In the genomic region with DNA sequence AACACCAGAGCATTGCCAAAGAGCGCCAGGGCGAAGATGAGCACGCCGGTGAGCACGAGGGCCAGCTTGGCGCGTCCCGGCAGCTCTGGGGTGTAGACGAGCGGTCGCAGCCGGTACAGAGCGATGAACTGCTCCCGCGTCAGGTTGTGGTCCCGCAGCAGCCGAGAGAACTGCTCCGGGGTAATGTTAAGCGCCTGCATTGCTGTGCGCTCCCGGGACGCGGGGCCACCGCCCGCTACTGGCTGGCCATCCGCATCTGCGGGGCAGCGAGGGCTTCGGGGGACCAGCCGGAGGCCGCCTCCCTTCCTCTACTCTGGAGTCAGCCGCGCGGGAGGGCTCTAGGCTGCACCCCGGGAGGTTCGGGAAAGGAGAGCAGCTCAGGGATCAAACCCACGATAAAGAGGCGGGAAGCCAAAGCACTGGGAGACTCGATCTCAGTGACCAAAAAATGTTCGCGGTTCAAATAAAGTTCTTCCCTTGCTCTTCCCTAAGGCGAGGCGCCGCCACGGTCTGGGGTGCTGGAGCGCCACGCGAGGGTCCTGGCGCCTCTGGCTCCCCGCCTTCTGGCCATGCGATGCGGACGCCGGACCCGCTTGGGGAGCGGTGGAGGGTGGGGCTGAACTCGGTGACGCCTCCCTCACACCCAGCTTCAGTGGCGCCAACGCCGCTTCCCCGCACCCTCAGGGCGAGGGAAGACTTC, we compare ENCODE assay signal across 10 cellular contexts. TPM values are rescaled to one million over a fixed set of nuclear protein-coding genes. Genes with fewer than 3 reads are reported as not detected.
A peak's percentile ranks its signal among the peaks of the same experiment; 100 is the strongest.
DNase-seq lines count a peak whose midpoint lies in the region; ATAC-seq, FAIRE-seq and TF ChIP-seq lines count a peak whose summit lies in the region.
"Had no signal": no experiment of that assay in that cellular context is flagged by ENCODE, and none has a peak within 500 bp of the region (broad histone marks: within the 10 kb centered on the region; RNA-seq: fewer than 3 reads in every experiment).

A gene (minus strand): TSS at position 571 of the 700 bp plus-strand sequence. CDS start 371 bp downstream, at position 200.

- no peaks in the 10 kb centered on the region for H3K4me1 ChIP-seq in HepG2 (ENCODE audit: insufficient read depth, low read length)
- no peaks in the 10 kb centered on the region for H3K4me1 ChIP-seq in HAP-1
- H3K4me1 ChIP-seq: prostate gland had no signal

- FAIRE-seq in bronchial epithelial cell (lab: Jason Lieb, UNC) (no peak), HepG2 (lab: Jason Lieb, UNC) (no peak), urothelium cell line (lab: Jason Lieb, UNC) (no peak)
- FAIRE-seq: G401.6 had no signal

- H3K4me2 ChIP-seq in HepG2 (ENCODE audit: low read depth, low read length), result no peak within 1 kb of the TSS

- no TSS peak for BruUV-seq in HepG2 (replicated peaks; lab: Mats Ljungman, UMichigan)

- no peak for TF ChIP-seq POLR2A in HepG2 (IDR thresholded peaks at IDR 0.05; ENCODE audit: insufficient read depth in 1 of 2, low read depth in 2 of 2, low read length in 2 of 2)

- H3K4me3 ChIP-seq in bronchial epithelial cell (ENCODE audit: low read depth, low read length) (peak within 1 kb of the TSS; percentile 7), HepG2 (replicated peaks in 1 of 3; ENCODE audit: insufficient read depth in 1 of 3, low read depth in 2 of 3, low read length in 3 of 3) (no peak within 1 kb of the TSS), HAP-1 (no peak within 1 kb of the TSS)
- H3K4me3 ChIP-seq: prostate gland had no signal

- H3K79me2 ChIP-seq in HepG2 (ENCODE audit: insufficient read depth, low read length), result no peaks in the 10 kb centered on the region

- DNase-seq in Right ventricle myocardium inferior (ENCODE audit: missing footprints), result peak; percentile 53
- DNase-seq in cardiac septum (ENCODE audit: low spot score), result no peak
- peak; percentile 12 for DNase-seq in bronchial epithelial cell (ENCODE audit: low read depth)
- DNase-seq in HepG2 (ENCODE audit: low spot score), result no peak
- peak; percentile 83 for DNase-seq in urothelium cell line (ENCODE audit: low spot score)
- DNase-seq in HAP-1 (ENCODE audit: low spot score in 2 of 2), result no peak
- no peak for DNase-seq in SW480 (ENCODE audit: low spot score)

- no peaks in the 10 kb centered on the region for H4K20me1 ChIP-seq in HepG2 (ENCODE audit: insufficient read depth, low read length)

- POLR2A ChIA-PET in HepG2 (lab: Yijun Ruan, JAX), result no interaction called here

- intact Hi-C loops in Right ventricle myocardium inferior (cut with DNase I), result no loop called here
- intact Hi-C loops in cardiac septum (cut with DNase I), result no loop called here
- intact Hi-C loops in HepG2 (cut with micrococcal nuclease; ENCODE audit: unreplicated experiment), result no loop called here

- H3K27me3 ChIP-seq in bronchial epithelial cell (ENCODE audit: control insufficient read depth, insufficient read depth, low read length) (peaks cover 10% of the 10 kb centered on the region), HepG2 (ENCODE audit: control insufficient read depth in 1 of 2, insufficient read depth in 2 of 2, low read length in 2 of 2) (peaks cover 1 to 21% of the 10 kb centered on the region in 2 experiments; a peak in 3 of 5 replicates), HAP-1 (ENCODE audit: low read depth) (peaks cover 25% of the 10 kb centered on the region)

- CTCF ChIA-PET in HepG2 (lab: Yijun Ruan, JAX; ENCODE audit: low intra/inter-chr PET ratio, low total read pairs), result no interaction called here

- TF ChIP-seq RAD21 in HepG2 (CRISPR knock-in tag; IDR thresholded peaks at IDR 0.05), result no peak

- in situ Hi-C loops in HepG2 (cut with HindIII; ENCODE audit: extremely low pct_ligation_motif_present, low pct_unique_long_range_greater_than_20kb), result no loop called here
- in situ Hi-C loops in HAP-1 (cut with MboI; ENCODE audit: low sequenced_read_pairs), result no loop called here

- H3K9ac ChIP-seq in HepG2 (ENCODE audit: insufficient read depth, low read depth, low read length), result no peak within 1 kb of the TSS

- TF ChIP-seq EP300 in HepG2 (IDR thresholded peaks at IDR 0.05; ENCODE audit: low read depth in 2 of 2, low read length in 2 of 2) (no peak), HepG2 (CRISPR knock-in tag; IDR thresholded peaks at IDR 0.05; ENCODE audit: borderline replicate concordance) (no peak)

- H2AFZ ChIP-seq in HepG2 (ENCODE audit: low read length), result no peak within 1 kb of the TSS

- H3K36me3 ChIP-seq in bronchial epithelial cell (ENCODE audit: control insufficient read depth, insufficient read depth, low read length) (no peaks in the 10 kb centered on the region), HepG2 (replicated peaks in 1 of 2; ENCODE audit: control insufficient read depth in 1 of 2, insufficient read depth in 2 of 2, low read length in 2 of 2) (no peaks in the 10 kb centered on the region), HAP-1 (replicated peaks) (no peaks in the 10 kb centered on the region)
- H3K36me3 ChIP-seq: prostate gland had no signal

- 45% methylated on average over 19 of the region's 63 CpGs for WGBS in HepG2 (ENCODE audit: low lambda C conversion rate)

- H3K9me3 ChIP-seq in HepG2 (ENCODE audit: low read length) (no peaks in the 10 kb centered on the region), HAP-1 (no peaks in the 10 kb centered on the region)
- H3K9me3 ChIP-seq: prostate gland had no signal

- H3K27ac ChIP-seq in HepG2 (ENCODE audit: extremely low read length, insufficient read depth, low read length), result no peak within 1 kb of the TSS
- H3K27ac ChIP-seq: prostate gland had no signal

- ATAC-seq in Right ventricle myocardium inferior (peak; percentile 85), HepG2 (peak; percentile 33; the same call in 1 of the 3 replicates), HG02981 (IDR thresholded peaks at IDR 0.05; ENCODE audit: unreplicated experiment) (no peak)

- TF ChIP-seq CTCF in bronchial epithelial cell (IDR thresholded peaks at IDR 0.05; ENCODE audit: insufficient read depth, low read length, severe bottlenecking) (no peak), HepG2 (CRISPR knock-in tag; IDR thresholded peaks at IDR 0.05) (no peak)

TF ChIP-seq in HepG2, 621 proteins besides CTCF, POLR2A, EP300 and RAD21:
- no peak for TF ChIP-seq KMT2A (CRISPR knock-in tag; IDR thresholded peaks at IDR 0.05)
- TF ChIP-seq RORA (CRISPR knock-in tag; IDR thresholded peaks at IDR 0.05), result no peak
- no peak for TF ChIP-seq GATA4 (IDR thresholded peaks at IDR 0.05; ENCODE audit: borderline replicate concordance, low read depth)
- no peak for TF ChIP-seq HNRNPL (IDR thresholded peaks at IDR 0.05; ENCODE audit: low read depth, low read length)
- TF ChIP-seq ZNF383 (CRISPR knock-in tag; IDR thresholded peaks at IDR 0.05; ENCODE audit: borderline replicate concordance), result no peak
- TF ChIP-seq WIZ (CRISPR knock-in tag; IDR thresholded peaks at IDR 0.05), result no peak
- TF ChIP-seq GPN1 (CRISPR knock-in tag; IDR thresholded peaks at IDR 0.05; ENCODE audit: borderline replicate concordance), result no peak
- no peak for TF ChIP-seq ZFP90 (CRISPR knock-in tag; IDR thresholded peaks at IDR 0.05; ENCODE audit: borderline replicate concordance)
- no peak for TF ChIP-seq ZNF329 (CRISPR knock-in tag; IDR thresholded peaks at IDR 0.05; ENCODE audit: low read depth)
- TF ChIP-seq ZMYM2 (CRISPR knock-in tag; IDR thresholded peaks at IDR 0.05), result no peak
- TF ChIP-seq, protein P1, sequence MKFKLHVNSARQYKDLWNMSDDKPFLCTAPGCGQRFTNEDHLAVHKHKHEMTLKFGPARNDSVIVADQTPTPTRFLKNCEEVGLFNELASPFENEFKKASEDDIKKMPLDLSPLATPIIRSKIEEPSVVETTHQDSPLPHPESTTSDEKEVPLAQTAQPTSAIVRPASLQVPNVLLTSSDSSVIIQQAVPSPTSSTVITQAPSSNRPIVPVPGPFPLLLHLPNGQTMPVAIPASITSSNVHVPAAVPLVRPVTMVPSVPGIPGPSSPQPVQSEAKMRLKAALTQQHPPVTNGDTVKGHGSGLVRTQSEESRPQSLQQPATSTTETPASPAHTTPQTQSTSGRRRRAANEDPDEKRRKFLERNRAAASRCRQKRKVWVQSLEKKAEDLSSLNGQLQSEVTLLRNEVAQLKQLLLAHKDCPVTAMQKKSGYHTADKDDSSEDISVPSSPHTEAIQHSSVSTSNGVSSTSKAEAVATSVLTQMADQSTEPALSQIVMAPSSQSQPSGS (CRISPR knock-in tag; IDR thresholded peaks at IDR 0.05), result no peak
- no peak for TF ChIP-seq ZNF629 (CRISPR knock-in tag; conservative IDR thresholded peaks at IDR 0.05)
- no peak for TF ChIP-seq ZSCAN29 (CRISPR knock-in tag; conservative IDR thresholded peaks at IDR 0.05)
- no peak for TF ChIP-seq HDAC2 (CRISPR knock-in tag; IDR thresholded peaks at IDR 0.05)
- no peak for TF ChIP-seq FOXA1 (IDR thresholded peaks at IDR 0.05)
- TF ChIP-seq FOXA1 (CRISPR knock-in tag; IDR thresholded peaks at IDR 0.05), result no peak
TF ChIP-seq in HepG2: peak in this region for 0.

RNA-seq across cellular contexts. Expression of the gene that starts here (rescaled TPM):
- 0.89 TPM for total RNA-seq in Right ventricle myocardium inferior
- 1.9 TPM for total RNA-seq in cardiac septum
- not detected in 2 replicates for total RNA-seq in bronchial epithelial cell
- total RNA-seq in HepG2 (2016; rRNA removed; fragmentation: Illumina TruSeq; extraction: Trizol), result not detected in 2 replicates
- total RNA-seq in HepG2 (2016; cell fraction: cytosol; rRNA removed; fragmentation: Illumina TruSeq; extraction: Trizol; ENCODE audit: low read depth), result not detected in 2 replicates
- not detected in 2 replicates for total RNA-seq in HepG2 (2016; cell fraction: insoluble cytoplasmic fraction; rRNA removed; fragmentation: Illumina TruSeq; extraction: Trizol)
- total RNA-seq in HepG2 (2016; cell fraction: membrane; rRNA removed; fragmentation: Illumina TruSeq; extraction: Trizol), result not detected in 2 replicates
- not detected in 2 replicates for total RNA-seq in HepG2 (2016; cell fraction: nucleus; rRNA removed; fragmentation: Illumina TruSeq; extraction: Trizol)
- not detected in 2 replicates for polyA plus RNA-seq in HepG2 (2011; rRNA removed)
- not detected in 2 replicates for polyA plus RNA-seq in HepG2 (2011; cell fraction: cytosol; rRNA removed)
- not detected in 2 replicates for polyA plus RNA-seq in HepG2 (2011; cell fraction: nucleus; rRNA removed)
- not detected in 2 replicates for polyA plus RNA-seq in HepG2 (2012)
- not detected in 2 replicates for polyA plus RNA-seq in HepG2 (2016; cell fraction: cytosol; fragmentation: Illumina TruSeq; extraction: Trizol; ENCODE audit: low read depth)
- polyA plus RNA-seq in HepG2 (2016; cell fraction: insoluble cytoplasmic fraction; fragmentation: Illumina TruSeq; extraction: Trizol; ENCODE audit: low read depth), result not detected in 2 replicates
- not detected in 2 replicates for polyA plus RNA-seq in HepG2 (2016; cell fraction: membrane; fragmentation: Illumina TruSeq; extraction: Trizol; ENCODE audit: low read depth)
- polyA plus RNA-seq in HepG2 (2016; cell fraction: nucleus; fragmentation: Illumina TruSeq; extraction: Trizol; ENCODE audit: insufficient read depth, low read depth), result not detected in 2 replicates
- not detected in 2 replicates for polyA minus RNA-seq in HepG2 (2011; rRNA and poly(A)+ RNA removed; ENCODE audit: low replicate concordance)
- not detected in 2 replicates for polyA minus RNA-seq in HepG2 (2011; cell fraction: cytosol; rRNA and poly(A)+ RNA removed)
- polyA minus RNA-seq in HepG2 (2011; cell fraction: nucleus; rRNA and poly(A)+ RNA removed), result not detected in 2 replicates

Comparison
In these comparisons a context has a peak if more than half of its experiments do, and no peak if none do; other contexts are left out.
1. Peak in DNase-seq and ATAC-seq in Right ventricle myocardium inferior; RNA of the gene not detected or under 1 TPM.
2. Peak in DNase-seq and H3K4me3 ChIP-seq in bronchial epithelial cell; RNA of the gene not detected or under 1 TPM.
3. Peak in ATAC-seq in HepG2; RNA of the gene not detected or under 1 TPM.